ENCODE assay signal across 8 cellular contexts in genomic region chr1:103525607-103526507, GRCh38. TPM values are rescaled to one million over a fixed set of nuclear protein-coding genes. Genes with fewer than 3 reads are reported as not detected.
DNase-seq lines count a peak whose midpoint lies in the region; ATAC-seq and TF ChIP-seq lines count a peak whose summit lies in the region.

RNPC3 (plus strand) TSS chr1:103525699; CDS start chr1:103526071, 372 bp downstream.

- intact Hi-C loops in dendritic cell treated with granulocyte-macrophage colony-stimulating factor and Interleukin-4, amounts not matched to agents 40 ng/mL and 50 ng/mL, for 4 days (cut with micrococcal nuclease) = no loop called here
- intact Hi-C loops in left lung (cut with DNase I) = no loop called here

- peak within 1 kb of the TSS; percentile 100 for H3K27ac Mint-ChIP-seq in dendritic cell treated with granulocyte-macrophage colony-stimulating factor and Interleukin-4, amounts not matched to agents 40 ng/mL and 50 ng/mL, for 4 days

- peak within 1 kb of the TSS; percentile 99 for H3K4me3 Mint-ChIP-seq in dendritic cell treated with granulocyte-macrophage colony-stimulating factor and Interleukin-4, amounts not matched to agents 40 ng/mL and 50 ng/mL, for 4 days

- peak within 1 kb of the TSS; percentile 89 for H3K27ac ChIP-seq in BLaER1
- H3K27ac ChIP-seq in left lung = peak within 1 kb of the TSS; percentile 96

- H4K20me1 ChIP-seq in BLaER1 = peaks cover 42% of the 10 kb centered on the region

- H3K36me3 ChIP-seq in BLaER1 (peaks cover 28% of the 10 kb centered on the region), left lung (peaks cover 0 to 7% of the 10 kb centered on the region in 2 donors)

- peak within 1 kb of the TSS; percentile 97 for H3K4me3 ChIP-seq in BLaER1
- peak within 1 kb of the TSS; percentile 80 to 85 for H3K4me3 ChIP-seq in left lung

- no peaks in the 10 kb centered on the region for H3K9me3 Mint-ChIP-seq in dendritic cell treated with granulocyte-macrophage colony-stimulating factor and Interleukin-4, amounts not matched to agents 40 ng/mL and 50 ng/mL, for 4 days

- peak within 1 kb of the TSS; percentile 84 for H3K4me2 ChIP-seq in BLaER1

- peak; percentile 73 for ATAC-seq in GM19328 (IDR thresholded peaks at IDR 0.05; ENCODE audit: unreplicated experiment)
- peak; percentile 63 for ATAC-seq in HG03520 (IDR thresholded peaks at IDR 0.05; ENCODE audit: unreplicated experiment)
- peak; percentile 90 for ATAC-seq in left lung

- H3K36me3 Mint-ChIP-seq in dendritic cell treated with granulocyte-macrophage colony-stimulating factor and Interleukin-4, amounts not matched to agents 40 ng/mL and 50 ng/mL, for 4 days (ENCODE audit: low read depth) = peaks cover 40% of the 10 kb centered on the region

- DNase-seq in NCI-H69 (lab: John Stamatoyannopoulos, UW) (peak; percentile 90), left lung (peak; percentile 89 to 93)
- DNase-seq in activated CD4-positive, alpha-beta T cell treated with anti-CD3 and anti-CD28 coated beads, Interleukin-2, amount 50 U/mL, for 1 hour = peak; percentile 86
- DNase-seq in stimulated activated CD4-positive, alpha-beta T cell treated with anti-CD3 and anti-CD28 coated beads, Interleukin-2, amount 100 ng/mL, for 48 hours = peak; percentile 79 to 86

- H3K9me3 ChIP-seq in BLaER1 (no peaks in the 10 kb centered on the region), left lung (no peaks in the 10 kb centered on the region)

- H3K4me1 ChIP-seq in BLaER1 (peaks cover 28% of the 10 kb centered on the region), left lung (peaks cover 4 to 26% of the 10 kb centered on the region in 2 donors)

- no peaks in the 10 kb centered on the region for H3K27me3 Mint-ChIP-seq in dendritic cell treated with granulocyte-macrophage colony-stimulating factor and Interleukin-4, amounts not matched to agents 40 ng/mL and 50 ng/mL, for 4 days

- peaks cover 51% of the 10 kb centered on the region for H3K4me1 Mint-ChIP-seq in dendritic cell treated with granulocyte-macrophage colony-stimulating factor and Interleukin-4, amounts not matched to agents 40 ng/mL and 50 ng/mL, for 4 days (ENCODE audit: low read depth)

- peak within 1 kb of the TSS; percentile 94 for H3K9ac ChIP-seq in BLaER1

- TF ChIP-seq CTCF in left lung (IDR thresholded peaks at IDR 0.05) = no peak

- H3K27me3 ChIP-seq in BLaER1 (no peaks in the 10 kb centered on the region), left lung (no peaks in the 10 kb centered on the region)

RNA-seq across cellular contexts. Expression of gene RNPC3, which starts in this region (rescaled TPM):
- total RNA-seq in left lung = 10 to 100 TPM; 21.2 to 25.2 TPM

Comparison
In these comparisons a context has a peak if more than half of its experiments do, and no peak if none do; other contexts are left out.
1. Peak in every context shown above with its lines: DNase-seq, ATAC-seq, H3K4me3 ChIP-seq and H3K27ac ChIP-seq.